ENCODE assay signal across 13 cellular contexts in genomic region chr7:110130669-110131068, GRCh38.
A peak's percentile ranks its signal among the peaks of the same experiment; 100 is the strongest.
DNase-seq lines count a peak whose midpoint lies in the region; ATAC-seq and TF ChIP-seq lines count a peak whose summit lies in the region.
"Had no signal": no experiment of that assay in that cellular context is flagged by ENCODE, and none has a peak within 500 bp of the region (broad histone marks: within the 10 kb centered on the region; RNA-seq: fewer than 3 reads in every experiment).

No MANE protein-coding gene starts in this region.

- H3K4me2 ChIP-seq in Loucy (ENCODE audit: low read depth, low read length, poor library complexity, severe bottlenecking): no peak overlapping the region

- no peak overlapping the region for H3K9ac ChIP-seq in Loucy (ENCODE audit: low read depth, low read length, poor library complexity, severe bottlenecking)

- ATAC-seq in right lobe of liver (no peak), GM18520 (IDR thresholded peaks at IDR 0.05; ENCODE audit: unreplicated experiment) (no peak), gastroesophageal sphincter (no peak)

- H3K9me3 ChIP-seq in Loucy (ENCODE audit: insufficient read depth, low read depth, low read length): no peaks in the 10 kb centered on the region
- H3K9me3 ChIP-seq in right lobe of liver: no peaks in the 10 kb centered on the region
- no peaks in the 10 kb centered on the region for H3K9me3 ChIP-seq in gastroesophageal sphincter
- H3K9me3 ChIP-seq: neutrophil had no signal

- H3K36me3 ChIP-seq in Loucy (ENCODE audit: insufficient read depth, low read length) (no peaks in the 10 kb centered on the region), right lobe of liver (no peaks in the 10 kb centered on the region), gastroesophageal sphincter (no peaks in the 10 kb centered on the region)
- H3K36me3 ChIP-seq: neutrophil had no signal

- no peak for TF ChIP-seq EP300 in gastroesophageal sphincter (IDR thresholded peaks at IDR 0.05)

- no peaks in the 10 kb centered on the region; the same call in 1 of the 2 replicates for H3K9me2 ChIP-seq in Loucy (replicated peaks; ENCODE audit: low read depth, low read length)

- peak; percentile 62 for DNase-seq in DMS 273 treated with DMSO at 0.1 percent for 48 hours (lab: John Stamatoyannopoulos, UW)
- DNase-seq in RKO (ENCODE audit: low spot score): peak; percentile 45
- DNase-seq in right lobe of liver: no peak
- no peak for DNase-seq in KG1 (lab: John Stamatoyannopoulos, UW)
- DNase-seq in 8988T: no peak
- DNase-seq: activated CD8-positive, alpha-beta memory T cell treated with anti-CD3 and anti-CD28 coated beads, Interleukin-2, amount 50 U/mL, for 4 hours; CD4-positive, alpha-beta T cell; hypothalamus had no signal

- H3K27ac ChIP-seq in right lobe of liver (no peak overlapping the region), gastroesophageal sphincter (no peak overlapping the region)
- H3K27ac ChIP-seq: neutrophil, SK-N-MC had no signal

- no peaks in the 10 kb centered on the region for H3K79me2 ChIP-seq in Loucy (ENCODE audit: insufficient read depth, low read length)

- no peaks in the 10 kb centered on the region for H3K4me1 ChIP-seq in Loucy (ENCODE audit: insufficient read depth, low read length, poor library complexity, severe bottlenecking)
- H3K4me1 ChIP-seq in right lobe of liver: no peaks in the 10 kb centered on the region
- H3K4me1 ChIP-seq in gastroesophageal sphincter: no peaks in the 10 kb centered on the region

- no peak overlapping the region for H3K4me3 ChIP-seq in Loucy (ENCODE audit: low read length, poor library complexity, severe bottlenecking)
- no peak overlapping the region for H3K4me3 ChIP-seq in right lobe of liver
- H3K4me3 ChIP-seq in gastroesophageal sphincter: no peak overlapping the region
- H3K4me3 ChIP-seq: SK-N-MC had no signal

- no peaks in the 10 kb centered on the region for H3K27me3 ChIP-seq in Loucy (ENCODE audit: insufficient read depth, low read length, poor library complexity, severe bottlenecking)
- H3K27me3 ChIP-seq in right lobe of liver: no peaks in the 10 kb centered on the region
- H3K27me3 ChIP-seq in gastroesophageal sphincter: no peaks in the 10 kb centered on the region
- H3K27me3 ChIP-seq: neutrophil had no signal

- TF ChIP-seq CTCF in Loucy (conservative IDR thresholded peaks at IDR 0.05; ENCODE audit: low read length) (0 out of 2 replicates have a peak, but pooled peaks have one; percentile 17), right lobe of liver (IDR thresholded peaks at IDR 0.05) (peak; percentile 17 to 33 (median 20)), gastroesophageal sphincter (IDR thresholded peaks at IDR 0.05) (no peak)

- intact Hi-C loops in right lobe of liver (cut with DNase I): no loop called here

- H3F3A ChIP-seq in Loucy (ENCODE audit: low read depth): no peaks in the 10 kb centered on the region

- H4K20me1 ChIP-seq in Loucy (ENCODE audit: insufficient read depth, low read length, poor library complexity, severe bottlenecking): no peaks in the 10 kb centered on the region

- no peak for TF ChIP-seq POLR2A in right lobe of liver (IDR thresholded peaks at IDR 0.05)
- TF ChIP-seq POLR2A in gastroesophageal sphincter (IDR thresholded peaks at IDR 0.05): no peak

- 18% methylated on average over 2 of the region's 2 CpGs for WGBS in right lobe of liver (ENCODE audit: insufficient coverage, low coverage, low lambda C conversion rate, missing lambda C conversion rate)
- WGBS in gastroesophageal sphincter (ENCODE audit: low coverage in 1 of 2), 2 donors: 45 to 82% methylated on average over 2 of the region's 2 CpGs

- no peak overlapping the region for H2AFZ ChIP-seq in Loucy (ENCODE audit: low read length)

Comparison
In these comparisons a context has a peak if more than half of its experiments do, and no peak if none do; other contexts are left out.
1. DNase-seq: peak in DMS 273 treated with DMSO at 0.1 percent for 48 hours (single experiment) and RKO (single experiment); none in right lobe of liver (0 of 3), KG1 (single experiment) and 8988T (single experiment).
2. CTCF ChIP-seq: peak in Loucy (single experiment) and right lobe of liver (4 of 4); none in gastroesophageal sphincter (0 of 4).